Comparison of ENCODE assay signal across 9 cellular contexts in the genomic region with DNA sequence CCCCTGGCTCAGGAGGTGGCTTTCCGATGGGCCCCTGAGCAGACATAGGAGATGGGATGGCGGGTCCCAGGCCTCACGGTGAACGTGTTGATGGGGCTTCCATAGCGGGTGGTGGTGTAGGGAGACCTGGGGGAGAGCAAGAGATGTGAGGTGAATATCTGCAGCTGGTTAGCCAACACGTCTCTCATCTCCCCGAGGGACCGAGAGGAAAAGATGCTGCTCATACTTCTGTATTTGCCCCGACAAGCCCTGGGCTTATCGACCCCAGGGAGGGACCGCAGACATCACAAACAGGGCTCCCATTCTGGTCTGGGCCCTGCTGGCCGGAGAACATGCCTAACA. TPM values are rescaled to one million over a fixed set of nuclear protein-coding genes. Genes with fewer than 3 reads are reported as not detected.
DNase-seq lines count a peak whose midpoint lies in the region; ATAC-seq, FAIRE-seq and TF ChIP-seq lines count a peak whose summit lies in the region.
"Had no signal": no experiment of that assay in that cellular context is flagged by ENCODE, and none has a peak within 500 bp of the region (broad histone marks: within the 10 kb centered on the region; RNA-seq: fewer than 3 reads in every experiment).

No MANE protein-coding gene starts in this region.

- WGBS in K562 (ENCODE audit: insufficient coverage, low coverage, missing lambda C conversion rate): 58% methylated on average over 9 of the region's 12 CpGs

- intact Hi-C loops in K562 (cut with micrococcal nuclease): loop anchor here (1.0 to 10.0 kb wide), 5 partner anchors 11 to 111 kb away; a partner anchor contains a TSS
- intact Hi-C loops in natural killer cell (cut with micrococcal nuclease): no loop called here
- intact Hi-C loops in Caco-2 (cut with micrococcal nuclease; ENCODE audit: unreplicated experiment): no loop called here
- intact Hi-C loops in dorsolateral prefrontal cortex (cut with DNase I): no loop called here
- intact Hi-C loops in kidney (cut with DNase I): no loop called here

- BruUV-seq in K562 (replicated peaks; lab: Mats Ljungman, UMichigan): TSS peak; percentile 81
- BruUV-seq in Caco-2 (replicated peaks; lab: Mats Ljungman, UMichigan): no TSS peak

- peak overlapping the region; percentile 99 for H2AFZ ChIP-seq in K562 (ENCODE audit: low read depth, low read length)

- FAIRE-seq in K562 (lab: Jason Lieb, UNC): no peak
- FAIRE-seq in kidney (lab: Jason Lieb, UNC): no peak

- POLR2A ChIA-PET in CD8-positive, alpha-beta memory T cell (lab: Charles Lee): interaction anchor here (1.3 kb wide), 1 partner anchor 53 kb away, joined by 4 read pairs; a partner anchor contains a TSS
- POLR2A ChIA-PET in K562 (lab: Yijun Ruan, JAX) (interaction anchor here (0.5 to 6.1 kb wide), 12 partner anchors 9 to 312 kb away, joined by 3 to 48 read pairs (median 4); a partner anchor contains a TSS), Caco-2 (lab: Charles Lee) (no interaction called here)

- H3K27ac Mint-ChIP-seq in CD8-positive, alpha-beta memory T cell: peak overlapping the region in 4 of 8 donors; percentile 17 to 55 (median 44)
- H3K27ac Mint-ChIP-seq in natural killer cell (peak overlapping the region; percentile 43 to 45), Caco-2 (ENCODE audit: unreplicated experiment) (no peak overlapping the region)

- TF ChIP-seq CTCF in K562 (IDR thresholded peaks at IDR 0.05 in 2 of 3, conservative IDR thresholded peaks at IDR 0.05 in 1 of 3; ENCODE audit: insufficient read depth in 2 of 3, low read depth in 1 of 3, low read length in 3 of 3) (no peak), natural killer cell (IDR thresholded peaks at IDR 0.05) (no peak), Caco-2 (IDR thresholded peaks at IDR 0.05; ENCODE audit: insufficient read depth in 1 of 2, low read depth in 1 of 2, low read length in 1 of 2, severe bottlenecking in 1 of 2, unreplicated experiment in 1 of 2) (no peak), dorsolateral prefrontal cortex (IDR thresholded peaks at IDR 0.05 in 54 of 56, conservative IDR thresholded peaks at IDR 0.05 in 2 of 56; ENCODE audit: low read depth in 1 of 56, partially characterized antibody in 56 of 56) (no peak), kidney (IDR thresholded peaks at IDR 0.05; ENCODE audit: borderline replicate concordance, extremely low read depth, insufficient read depth) (no peak)

- no peaks in the 10 kb centered on the region for H3K36me3 Mint-ChIP-seq in CD8-positive, alpha-beta memory T cell
- no peaks in the 10 kb centered on the region for H3K36me3 Mint-ChIP-seq in natural killer cell
- H3K36me3 Mint-ChIP-seq in Caco-2 (ENCODE audit: insufficient read depth, unreplicated experiment): peaks cover 63% of the 10 kb centered on the region

- H3K36me3 ChIP-seq in CD8-positive, alpha-beta memory T cell (ENCODE audit: insufficient read depth, low read length): no peaks in the 10 kb centered on the region
- no peaks in the 10 kb centered on the region for H3K36me3 ChIP-seq in K562 (ENCODE audit: control insufficient read depth, insufficient read depth, low read length)
- H3K36me3 ChIP-seq in Caco-2 (ENCODE audit: control insufficient read depth, insufficient read depth, low read length): no peaks in the 10 kb centered on the region; the same call in 1 of the 2 replicates
- no peaks in the 10 kb centered on the region for H3K36me3 ChIP-seq in kidney (ENCODE audit: control insufficient read depth in 1 of 2, insufficient read depth in 2 of 2, low read length in 2 of 2)

- H3K4me2 ChIP-seq in K562 (ENCODE audit: insufficient read depth, low read length): peak overlapping the region; percentile 76

- peaks cover 7 to 14% (median 7%) of the 10 kb centered on the region in 3 donors for H3K4me1 Mint-ChIP-seq in CD8-positive, alpha-beta memory T cell
- H3K4me1 Mint-ChIP-seq in natural killer cell (peaks cover 8 to 10% of the 10 kb centered on the region in 2 donors), Caco-2 (ENCODE audit: low read depth, unreplicated experiment) (peaks cover 8% of the 10 kb centered on the region)

- no peaks in the 10 kb centered on the region for H3K9me3 Mint-ChIP-seq in CD8-positive, alpha-beta memory T cell
- H3K9me3 Mint-ChIP-seq in natural killer cell: no peaks in the 10 kb centered on the region
- H3K9me3 Mint-ChIP-seq in Caco-2 (ENCODE audit: unreplicated experiment): no peaks in the 10 kb centered on the region

- no peaks in the 10 kb centered on the region for H3K9me1 ChIP-seq in K562 (ENCODE audit: control insufficient read depth, insufficient read depth, low read length)

- no peaks in the 10 kb centered on the region for H3K27me3 ChIP-seq in CD8-positive, alpha-beta memory T cell (ENCODE audit: insufficient read depth, low read length, poor library complexity, severe bottlenecking)
- H3K27me3 ChIP-seq in K562 (ENCODE audit: control insufficient read depth in 2 of 2, insufficient read depth in 2 of 2, low read length in 2 of 2) (peaks cover 3 to 4% of the 10 kb centered on the region in 2 experiments; a peak in 2 of 5 replicates), Caco-2 (replicated peaks; ENCODE audit: control insufficient read depth, insufficient read depth, low read length) (no peaks in the 10 kb centered on the region), dorsolateral prefrontal cortex (peaks cover 0 to 36% (median 15%) of the 10 kb centered on the region in 45 donors)

- ATAC-seq in K562 (no peak), natural killer cell (no peak)

- H3K9ac ChIP-seq in K562 (ENCODE audit: insufficient read depth in 1 of 2, low read depth in 2 of 2, low read length in 2 of 2): peak overlapping the region; percentile 82 to 94
- no peak overlapping the region for H3K9ac ChIP-seq in kidney (ENCODE audit: low read length in 2 of 2)

- H3K4me1 ChIP-seq in CD8-positive, alpha-beta memory T cell (ENCODE audit: insufficient read depth, low read length): peaks cover 6% of the 10 kb centered on the region
- H3K4me1 ChIP-seq in K562 (replicated peaks in 1 of 2; ENCODE audit: control insufficient read depth in 2 of 2, insufficient read depth in 2 of 2, low read length in 2 of 2): peaks cover 48 to 62% of the 10 kb centered on the region in 2 experiments
- 0 out of 2 replicates have a peak, but pooled peaks cover 8% of the 10 kb centered on the region for H3K4me1 ChIP-seq in Caco-2
- peaks cover 0 to 2% of the 10 kb centered on the region in 2 donors for H3K4me1 ChIP-seq in kidney (ENCODE audit: control insufficient read depth in 1 of 2, insufficient read depth in 1 of 2, low read depth in 1 of 2, low read length in 2 of 2)

- no peak for TF ChIP-seq RAD21 in K562 (CRISPR knock-in tag; conservative IDR thresholded peaks at IDR 0.05 in 1 of 2, IDR thresholded peaks at IDR 0.05 in 1 of 2)

- in situ Hi-C loops in K562 (cut with MboI): no loop called here

- H3K79me2 ChIP-seq in K562 (ENCODE audit: control insufficient read depth, insufficient read depth, low read length): no peaks in the 10 kb centered on the region

- H3K9me3 ChIP-seq in CD8-positive, alpha-beta memory T cell (ENCODE audit: low read length): no peaks in the 10 kb centered on the region
- H3K9me3 ChIP-seq in K562 (replicated peaks; ENCODE audit: control insufficient read depth, insufficient read depth, low read depth, low read length) (no peaks in the 10 kb centered on the region), Caco-2 (no peaks in the 10 kb centered on the region), kidney (ENCODE audit: control insufficient read depth in 1 of 2, low read length in 2 of 2) (no peaks in the 10 kb centered on the region)

- no peaks in the 10 kb centered on the region for H3K27me3 Mint-ChIP-seq in CD8-positive, alpha-beta memory T cell
- H3K27me3 Mint-ChIP-seq in natural killer cell (ENCODE audit: low read depth in 2 of 2) (peaks cover 0 to under 1% of the 10 kb centered on the region in 2 donors), Caco-2 (ENCODE audit: insufficient read depth, unreplicated experiment) (no peaks in the 10 kb centered on the region)

- peak overlapping the region; percentile 65 to 85 (median 71) for H3K4me3 Mint-ChIP-seq in CD8-positive, alpha-beta memory T cell
- H3K4me3 Mint-ChIP-seq in natural killer cell (peak overlapping the region; percentile 73), Caco-2 (ENCODE audit: unreplicated experiment) (no peak overlapping the region)

- peak overlapping the region; percentile 66 for H3K4me3 ChIP-seq in CD8-positive, alpha-beta memory T cell (ENCODE audit: low read length)
- H3K4me3 ChIP-seq in K562: peak overlapping the region; percentile 50
- H3K4me3 ChIP-seq in Caco-2 (ENCODE audit: low read depth, low read length): no peak overlapping the region
- H3K4me3 ChIP-seq in dorsolateral prefrontal cortex: peak overlapping the region in 8 of 59 donors; percentile 36 to 62 (median 56)
- no peak overlapping the region for H3K4me3 ChIP-seq in kidney (ENCODE audit: low read length in 2 of 2)

- H4K20me1 ChIP-seq in K562 (replicated peaks; ENCODE audit: control insufficient read depth, insufficient read depth, low read length): no peaks in the 10 kb centered on the region

- no peak for TF ChIP-seq EP300 in K562 (IDR thresholded peaks at IDR 0.05; ENCODE audit: low read length)

- peak overlapping the region; percentile 51 for H3K27ac ChIP-seq in CD8-positive, alpha-beta memory T cell (ENCODE audit: low read depth, low read length)
- peak overlapping the region; percentile 74 for H3K27ac ChIP-seq in K562 (ENCODE audit: extremely low read depth, low read depth, low read length)
- no peak overlapping the region for H3K27ac ChIP-seq in dorsolateral prefrontal cortex
- H3K27ac ChIP-seq in kidney (ENCODE audit: low read depth in 2 of 2, low read length in 2 of 2): no peak overlapping the region

- no peak for TF ChIP-seq POLR2A in K562 (conservative IDR thresholded peaks at IDR 0.05)

- CTCF ChIA-PET in CD8-positive, alpha-beta memory T cell (lab: Charles Lee): interaction anchor here (0.7 to 3.0 kb wide), 47 partner anchors 8 to 444 kb away, joined by 3 to 29 read pairs (median 5); a partner anchor contains a TSS
- CTCF ChIA-PET in K562 (lab: Yijun Ruan, JAX; ENCODE audit: low intra/inter-chr PET ratio) (interaction anchor here (0.5 to 2.3 kb wide), 5 partner anchors 12 to 316 kb away, joined by 3 to 26 read pairs (median 4); a partner anchor contains a TSS), Caco-2 (lab: Charles Lee) (no interaction called here)

- DNase-seq in CD8-positive, alpha-beta memory T cell: no peak
- DNase-seq in HuH-7 (ENCODE audit: low spot score) (peak; percentile 19), K562 (ENCODE audit: extremely low read depth in 1 of 4, low spot score in 3 of 4) (no peak), natural killer cell (no peak), Caco-2 (no peak), occipital lobe (lab: John Stamatoyannopoulos, UW) (no peak), dorsolateral prefrontal cortex (no peak), kidney (no peak)
- DNase-seq: cerebellar nuclear complex had no signal

RNA-seq across cellular contexts. Expression of a gene that starts 38.7 kb away (rescaled TPM):
- total RNA-seq in CD8-positive, alpha-beta memory T cell: under 1 TPM; 0.15 to 0.16 TPM
- polyA plus RNA-seq in CD8-positive, alpha-beta memory T cell: not detected
- 1.0 and 1.2 TPM in 2 replicates for total RNA-seq in K562 (2011; cell fraction: chromatin; rRNA removed; ENCODE audit: low replicate concordance)
- total RNA-seq in K562 (2011; cell fraction: nucleolus; rRNA removed): 0.53 and 1.0 TPM in 2 replicates
- total RNA-seq in K562 (2011; cell fraction: nucleoplasm; rRNA removed): 1.0 and 2.0 TPM in 2 replicates
- total RNA-seq in K562 (2014; rRNA removed): 0.14 and 0.20 TPM in 2 replicates
- 0.16 and 0.18 TPM in 2 replicates for total RNA-seq in K562 (2014; rRNA removed; fragmentation: Illumina TruSeq; extraction: Trizol)
- total RNA-seq in K562 (2015; rRNA removed; fragmentation: Illumina TruSeq; extraction: Trizol): 0.08 and 0.11 TPM in 2 replicates
- 0.22 and 0.35 TPM in 2 replicates for total RNA-seq in K562 (2021)
- 0.20 and 0.21 TPM in 2 replicates for polyA plus RNA-seq in K562 (2011; rRNA removed)
- 0.16 and 0.25 TPM in 2 replicates for polyA plus RNA-seq in K562 (2011; cell fraction: cytosol; rRNA removed)
- 0.20 and 0.33 TPM in 2 replicates for polyA plus RNA-seq in K562 (2011; cell fraction: nucleus; rRNA removed)
- polyA plus RNA-seq in K562 (2012): 0.21 and 0.35 TPM in 2 replicates
- polyA plus RNA-seq in K562 (2014; fragmentation: Illumina TruSeq; extraction: Trizol): 0.10 TPM in 2 replicates
- polyA plus RNA-seq in K562 (2014; fragmentation: Nextera tagmentation; extraction: Ambion mirVana): under 1 TPM; 0.06 to 0.08 TPM
- polyA plus RNA-seq in K562 (2014; rRNA removed): 0.16 and 0.26 TPM in 2 replicates
- polyA minus RNA-seq in K562 (2011; rRNA and poly(A)+ RNA removed): 0.51 and 0.67 TPM in 2 replicates
- 0.19 TPM in 1 of 2 replicates, not detected in the other for polyA minus RNA-seq in K562 (2011; cell fraction: cytosol; rRNA and poly(A)+ RNA removed)
- 0.40 and 0.44 TPM in 2 replicates for polyA minus RNA-seq in K562 (2011; cell fraction: nucleus; rRNA and poly(A)+ RNA removed)
- under 1 TPM; 0.05 to 0.15 (median 0.14) TPM for total RNA-seq in natural killer cell
- total RNA-seq in Caco-2 (2022): 56.2 and 61.2 TPM in 2 replicates
- total RNA-seq in occipital lobe: not detected
- total RNA-seq in dorsolateral prefrontal cortex: under 1 TPM in 12 of 120 experiments, not detected in 108; 0.06 to 0.15 (median 0.10) TPM
- 42.7 TPM for total RNA-seq in kidney
- 5.6 TPM for polyA plus RNA-seq in kidney (ENCODE audit: insufficient read depth, low read depth, low replicate concordance)

RNA-seq across cellular contexts. Expression of a gene that starts 53.4 kb away (rescaled TPM):
- total RNA-seq in CD8-positive, alpha-beta memory T cell: 10 to 100 TPM; 41.7 to 42.6 TPM
- polyA plus RNA-seq in CD8-positive, alpha-beta memory T cell: 20.5 TPM
- total RNA-seq in K562 (2011; cell fraction: chromatin; rRNA removed; ENCODE audit: low replicate concordance): 128 and 137 TPM in 2 replicates
- 89.7 and 95.9 TPM in 2 replicates for total RNA-seq in K562 (2011; cell fraction: nucleolus; rRNA removed)
- 111 and 145 TPM in 2 replicates for total RNA-seq in K562 (2011; cell fraction: nucleoplasm; rRNA removed)
- 37.8 and 45.6 TPM in 2 replicates for total RNA-seq in K562 (2014; rRNA removed)
- total RNA-seq in K562 (2014; rRNA removed; fragmentation: Illumina TruSeq; extraction: Trizol): 41.0 and 43.8 TPM in 2 replicates
- 29.4 and 32.3 TPM in 2 replicates for total RNA-seq in K562 (2015; rRNA removed; fragmentation: Illumina TruSeq; extraction: Trizol)
- total RNA-seq in K562 (2021): 49.1 and 51.4 TPM in 2 replicates
- polyA plus RNA-seq in K562 (2011; rRNA removed): 52.8 and 57.2 TPM in 2 replicates
- 58.0 and 76.8 TPM in 2 replicates for polyA plus RNA-seq in K562 (2011; cell fraction: cytosol; rRNA removed)
- polyA plus RNA-seq in K562 (2011; cell fraction: nucleus; rRNA removed): 33.2 and 40.6 TPM in 2 replicates
- 24.5 and 33.6 TPM in 2 replicates for polyA plus RNA-seq in K562 (2012)
- polyA plus RNA-seq in K562 (2014; fragmentation: Illumina TruSeq; extraction: Trizol): 49.2 and 52.6 TPM in 2 replicates
- polyA plus RNA-seq in K562 (2014; fragmentation: Nextera tagmentation; extraction: Ambion mirVana): 10 to 100 TPM; 58.9 to 84.0 TPM
- 57.1 and 60.3 TPM in 2 replicates for polyA plus RNA-seq in K562 (2014; rRNA removed)
- polyA minus RNA-seq in K562 (2011; rRNA and poly(A)+ RNA removed): 89.5 and 117 TPM in 2 replicates
- 30.9 and 35.3 TPM in 2 replicates for polyA minus RNA-seq in K562 (2011; cell fraction: cytosol; rRNA and poly(A)+ RNA removed)
- polyA minus RNA-seq in K562 (2011; cell fraction: nucleus; rRNA and poly(A)+ RNA removed): 37.0 and 60.9 TPM in 2 replicates
- total RNA-seq in natural killer cell: 10 to 100 TPM; 38.4 to 54.2 (median 47.5) TPM
- 35.0 and 37.7 TPM in 2 replicates for total RNA-seq in Caco-2 (2022)
- 4.8 TPM for total RNA-seq in occipital lobe
- 10 to 100 TPM; 17.7 to 55.8 (median 29.5) TPM for total RNA-seq in dorsolateral prefrontal cortex
- 32.0 TPM for total RNA-seq in kidney
- polyA plus RNA-seq in kidney (ENCODE audit: insufficient read depth, low read depth, low replicate concordance): 16.3 TPM

Comparison
In these comparisons a context has a peak if more than half of its experiments do, and no peak if none do; other contexts are left out.
1. H3K27ac ChIP-seq: peak in CD8-positive, alpha-beta memory T cell (single experiment) and K562 (single experiment); none in dorsolateral prefrontal cortex (0 of 59) and kidney (0 of 2).
2. H3K4me3 ChIP-seq: peak in CD8-positive, alpha-beta memory T cell (single experiment) and K562 (single experiment); none in Caco-2 (single experiment) and kidney (0 of 2).
3. H3K9ac ChIP-seq: peak in K562 (2 of 2); none in kidney (0 of 2).
4. RNA of a gene that starts 38.7 kb away (total RNA-seq): 56.2 to 61.2 TPM in Caco-2 and 42.7 TPM in kidney (single experiment); 0.08 to 2.0 TPM in K562, 0.15 to 0.16 TPM in CD8-positive, alpha-beta memory T cell, 0.05 to 0.15 TPM in natural killer cell, not detected in occipital lobe (single experiment) and 0.06 to 0.15 TPM in dorsolateral prefrontal cortex; every median in the first group is over 10 times any median in the second.